In genomic region chr6:41963371-41963770, GRCh38 we compare ENCODE assay signal across 1 cellular context.
TF ChIP-seq lines count a peak whose summit lies in the region.

No MANE protein-coding gene starts in this region.

TF ChIP-seq in H1, 55 proteins besides CTCF, POLR2A, EP300 and RAD21:
- no peak for TF ChIP-seq KDM1A (IDR thresholded peaks at IDR 0.05; ENCODE audit: borderline replicate concordance, low read length)
- TF ChIP-seq, protein P1, sequence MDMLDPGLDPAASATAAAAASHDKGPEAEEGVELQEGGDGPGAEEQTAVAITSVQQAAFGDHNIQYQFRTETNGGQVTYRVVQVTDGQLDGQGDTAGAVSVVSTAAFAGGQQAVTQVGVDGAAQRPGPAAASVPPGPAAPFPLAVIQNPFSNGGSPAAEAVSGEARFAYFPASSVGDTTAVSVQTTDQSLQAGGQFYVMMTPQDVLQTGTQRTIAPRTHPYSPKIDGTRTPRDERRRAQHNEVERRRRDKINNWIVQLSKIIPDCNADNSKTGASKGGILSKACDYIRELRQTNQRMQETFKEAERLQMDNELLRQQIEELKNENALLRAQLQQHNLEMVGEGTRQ (IDR thresholded peaks at IDR 0.05; ENCODE audit: low read length) = no peak
